23 cellular contexts compared by ENCODE assay signal in genomic region chr3:152174876-152175575, GRCh38.
DNase-seq lines count a peak whose midpoint lies in the region; ATAC-seq and TF ChIP-seq lines count a peak whose summit lies in the region.
"Had no signal": no experiment of that assay in that cellular context is flagged by ENCODE, and none has a peak within 500 bp of the region (broad histone marks: within the 10 kb centered on the region; RNA-seq: fewer than 3 reads in every experiment).

No MANE protein-coding gene starts in this region.

- peak overlapping the region; percentile 18; the same call in 1 of the 2 replicates for H3K9ac ChIP-seq in SK-N-SH

- H3K4me3 ChIP-seq in SK-N-SH (ENCODE audit: low read depth in 2 of 2, low read length in 1 of 2): peak overlapping the region in 1 of 2 experiments; percentile 1; a peak in 1 of 4 replicates
- no peak overlapping the region for H3K4me3 ChIP-seq in foreskin fibroblast (ENCODE audit: low read depth in 1 of 2, low read length in 2 of 2)
- H3K4me3 ChIP-seq: body of pancreas, esophagus muscularis mucosa, left ventricle myocardium inferior, testis had no signal

- no peaks in the 10 kb centered on the region for H3K27me3 ChIP-seq in SK-N-SH (ENCODE audit: insufficient read depth)
- H3K27me3 ChIP-seq: body of pancreas, esophagus muscularis mucosa, testis had no signal

- TF ChIP-seq CTCF in HFFc6 (IDR thresholded peaks at IDR 0.05) (no peak), SK-N-SH (IDR thresholded peaks at IDR 0.05) (no peak), foreskin fibroblast (IDR thresholded peaks at IDR 0.05; ENCODE audit: low read depth, low read length) (no peak)

- peaks cover 28% of the 10 kb centered on the region for H3F3A ChIP-seq in SK-N-SH (replicated peaks; ENCODE audit: insufficient read depth)

- no peaks in the 10 kb centered on the region for H3K9me2 ChIP-seq in SK-N-SH

- no peaks in the 10 kb centered on the region for H3K27me3 Mint-ChIP-seq in HFFc6 (ENCODE audit: insufficient read depth)
- H3K27me3 Mint-ChIP-seq: activated naive CD8-positive, alpha-beta T cell treated with anti-CD3 and anti-CD28 coated beads for 36 hours; activated T-helper 17 cell treated with anti-CD3 and anti-CD28 coated beads, Interleukin-2, amount 50 U/mL, for 72 hours; stimulated activated naive B cell treated with anti-CD40 and anti-IgM and Interleukin-4, amounts not matched to agents 10 μg/mL and 1 μg/mL and 100 μg/mL, for 72 hours had no signal

- no peak for TF ChIP-seq RAD21 in SK-N-SH (IDR thresholded peaks at IDR 0.05; ENCODE audit: low read length)

- no peaks in the 10 kb centered on the region for H3K9me3 ChIP-seq in SK-N-SH
- H3K9me3 ChIP-seq: body of pancreas, left ventricle myocardium inferior, testis had no signal

- POLR2A ChIA-PET in SK-N-SH (lab: Yijun Ruan, JAX): no interaction called here

- peaks cover 60% of the 10 kb centered on the region for H3K4me1 Mint-ChIP-seq in HFFc6 (ENCODE audit: low read depth)
- H3K4me1 Mint-ChIP-seq: WTC11 had no signal

- H3K36me3 Mint-ChIP-seq in HFFc6 (ENCODE audit: low read depth): peaks cover 16% of the 10 kb centered on the region; the same call in 1 of the 2 replicates
- H3K36me3 Mint-ChIP-seq: WTC11 had no signal

- WGBS in SK-N-SH (ENCODE audit: low lambda C conversion rate): 32% methylated on average over 3 of the region's 3 CpGs

- CTCF ChIA-PET in SK-N-SH (lab: Yijun Ruan, JAX): interaction anchor here (0.9 kb wide), 1 partner anchor 297 kb away, joined by 3 read pairs; no protein-coding TSS in a partner anchor

- H2AFZ ChIP-seq in SK-N-SH (ENCODE audit: low read depth): no peak overlapping the region; the same call in 1 of the 2 replicates

- H3K4me1 ChIP-seq in SK-N-SH (ENCODE audit: control insufficient read depth in 1 of 2, insufficient read depth in 2 of 2, low read depth in 1 of 2, low read length in 1 of 2): peaks cover 0 to 7% of the 10 kb centered on the region in 2 experiments; a peak in 2 of 4 replicates
- H3K4me1 ChIP-seq: body of pancreas, left ventricle myocardium inferior, testis had no signal

- no peaks in the 10 kb centered on the region for H3K9me3 Mint-ChIP-seq in HFFc6
- H3K9me3 Mint-ChIP-seq: nephron; stimulated activated naive B cell treated with anti-CD40 and anti-IgM and Interleukin-4, amounts not matched to agents 10 μg/mL and 1 μg/mL and 100 μg/mL, for 72 hours; WTC11 had no signal

- H3K79me2 ChIP-seq in SK-N-SH (ENCODE audit: insufficient read depth): no peaks in the 10 kb centered on the region

- H3K4me3 Mint-ChIP-seq in HFFc6: peak overlapping the region; percentile 69
- H3K4me3 Mint-ChIP-seq: activated naive CD8-positive, alpha-beta T cell treated with anti-CD3 and anti-CD28 coated beads for 36 hours; activated T-helper 17 cell treated with anti-CD3 and anti-CD28 coated beads, Interleukin-2, amount 50 U/mL, for 72 hours; nephron; stimulated activated naive B cell treated with anti-CD40 and anti-IgM and Interleukin-4, amounts not matched to agents 10 μg/mL and 1 μg/mL and 100 μg/mL, for 72 hours; WTC11 had no signal

- TF ChIP-seq EP300 in SK-N-SH (IDR thresholded peaks at IDR 0.05; ENCODE audit: borderline replicate concordance in 1 of 2, low read depth in 1 of 2, low read length in 1 of 2): no peak

- peak overlapping the region; percentile 60 to 78; a peak in 3 of 4 replicates for H3K27ac ChIP-seq in SK-N-SH (ENCODE audit: low read depth in 2 of 2, low read length in 1 of 2)
- H3K27ac ChIP-seq: body of pancreas, esophagus muscularis mucosa, left ventricle myocardium inferior, RWPE1, testis had no signal

- no peak for DNase-seq in HFFc6
- no peak for DNase-seq in SK-N-SH
- DNase-seq in foreskin fibroblast: peak; percentile 3 to 21
- no peak for DNase-seq in retina
- DNase-seq in stimulated activated naive CD8-positive, alpha-beta T cell treated with anti-CD3 and anti-CD28 coated beads, Interleukin-15, Interleukin-2, amounts not matched to agents 100 U/mL and 50 U/mL, for 24 hours: no peak
- DNase-seq: activated naive CD8-positive, alpha-beta T cell treated with anti-CD3 and anti-CD28 coated beads for 36 hours; AML-193; body of pancreas; DMS79; head of caudate nucleus; left ventricle myocardium inferior; NCI-H1417; NCI-H2107; NCI-H510A; stimulated activated naive B cell treated with anti-CD40 and anti-IgM and Interleukin-4, amounts not matched to agents 10 μg/mL and 1 μg/mL and 100 μg/mL, for 72 hours; testis had no signal

- no peak for ATAC-seq in stimulated activated naive CD8-positive, alpha-beta T cell treated with anti-CD3 and anti-CD28 coated beads, Interleukin-15, Interleukin-2, amounts not matched to agents 100 U/mL and 50 U/mL, for 24 hours
- ATAC-seq in GM19023 (IDR thresholded peaks at IDR 0.05; ENCODE audit: unreplicated experiment) (no peak), GM18907 (IDR thresholded peaks at IDR 0.05; ENCODE audit: unreplicated experiment) (no peak)
- ATAC-seq: activated T-helper 17 cell treated with anti-CD3 and anti-CD28 coated beads, Interleukin-2, amount 50 U/mL, for 72 hours; body of pancreas; WTC11 had no signal

- H3K4me2 ChIP-seq in SK-N-SH: peak overlapping the region; percentile 43; the same call in 1 of the 2 replicates

- H3K36me3 ChIP-seq in SK-N-SH (replicated peaks in 1 of 2; ENCODE audit: control insufficient read depth in 1 of 2, insufficient read depth in 2 of 2, low read length in 1 of 2): no peaks in the 10 kb centered on the region
- H3K36me3 ChIP-seq: esophagus muscularis mucosa, left ventricle myocardium inferior had no signal

- no peaks in the 10 kb centered on the region for H4K20me1 ChIP-seq in SK-N-SH (ENCODE audit: insufficient read depth)

- peak overlapping the region; percentile 72 for H3K27ac Mint-ChIP-seq in HFFc6
- H3K27ac Mint-ChIP-seq: activated naive CD8-positive, alpha-beta T cell treated with anti-CD3 and anti-CD28 coated beads for 36 hours; activated T-helper 17 cell treated with anti-CD3 and anti-CD28 coated beads, Interleukin-2, amount 50 U/mL, for 72 hours; nephron; stimulated activated naive B cell treated with anti-CD40 and anti-IgM and Interleukin-4, amounts not matched to agents 10 μg/mL and 1 μg/mL and 100 μg/mL, for 72 hours; WTC11 had no signal

TF ChIP-seq in SK-N-SH, 30 proteins besides CTCF, POLR2A, EP300 and RAD21 (continues in another document):
- TF ChIP-seq TAF1 (IDR thresholded peaks at IDR 0.05; ENCODE audit: borderline replicate concordance, low read depth, low read length) (no peak), NFIC (IDR thresholded peaks at IDR 0.05; ENCODE audit: borderline replicate concordance) (no peak), PBX3 (IDR thresholded peaks at IDR 0.05) (no peak), USF1 (IDR thresholded peaks at IDR 0.05; ENCODE audit: borderline replicate concordance, low read depth) (no peak), ZBTB33 (IDR thresholded peaks at IDR 0.05; ENCODE audit: borderline replicate concordance, low read depth) (no peak), GABPA (IDR thresholded peaks at IDR 0.05; ENCODE audit: low read depth) (no peak), IRF3 (IDR thresholded peaks at IDR 0.05; ENCODE audit: low read depth, low read length) (no peak), TCF12 (IDR thresholded peaks at IDR 0.05) (no peak), GATA2 (CRISPR knock-in tag; IDR thresholded peaks at IDR 0.05) (no peak), MAX (IDR thresholded peaks at IDR 0.05; ENCODE audit: low read depth) (no peak), JUND (IDR thresholded peaks at IDR 0.05) (no peak)

Comparison
In these comparisons a context has a peak if more than half of its experiments do, and no peak if none do; other contexts are left out.
1. DNase-seq: peak in foreskin fibroblast (2 of 2); none in HFFc6 (single experiment), SK-N-SH (single experiment), retina (single experiment) and stimulated activated naive CD8-positive, alpha-beta T cell treated with anti-CD3 and anti-CD28 coated beads, Interleukin-15, Interleukin-2, amounts not matched to agents 100 U/mL and 50 U/mL, for 24 hours (single experiment).